In genomic region chr6:31125586-31126363, GRCh38 we compare ENCODE assay signal across 15 cellular contexts. TPM values are rescaled to one million over a fixed set of nuclear protein-coding genes. Genes with fewer than 3 reads are reported as not detected.
DNase-seq lines count a peak whose midpoint lies in the region; ATAC-seq and TF ChIP-seq lines count a peak whose summit lies in the region.
"Had no signal": no experiment of that assay in that cellular context is flagged by ENCODE, and none has a peak within 500 bp of the region (broad histone marks: within the 10 kb centered on the region; RNA-seq: fewer than 3 reads in every experiment).

No MANE protein-coding gene starts in this region.

- 59 to 62% methylated on average over 11 to 12 of the region's 12 CpGs for WGBS in body of pancreas, 2 donors

- H3K9me3 ChIP-seq in body of pancreas, result no peaks in the 10 kb centered on the region

- no peaks in the 10 kb centered on the region for H3K36me3 ChIP-seq in body of pancreas (replicated peaks in 1 of 2; ENCODE audit: insufficient read depth in 1 of 2, low read depth in 2 of 2)

- intact Hi-C loops in body of pancreas (cut with DNase I) (no loop called here), left ventricle myocardium superior (cut with micrococcal nuclease) (no loop called here)

- H3K27ac ChIP-seq in body of pancreas, result peak overlapping the region in 1 of 4 donors; percentile 55

- TF ChIP-seq POLR2A in body of pancreas (IDR thresholded peaks at IDR 0.05), result no peak

- no peaks in the 10 kb centered on the region for H3K27me3 ChIP-seq in body of pancreas

- H3K4me3 ChIP-seq in body of pancreas, result no peak overlapping the region

- TF ChIP-seq CTCF in body of pancreas (IDR thresholded peaks at IDR 0.05), result no peak

- peak; percentile 71 for DNase-seq in A172 (ENCODE audit: low spot score)
- DNase-seq in HS-27A (ENCODE audit: low read depth), result peak; percentile 26
- DNase-seq in body of pancreas, result no peak
- DNase-seq in left ventricle myocardium superior, result peak; percentile 54
- no peak for DNase-seq in NCI-H1694 (lab: John Stamatoyannopoulos, UW)
- DNase-seq in NCI-H146 (lab: John Stamatoyannopoulos, UW), result no peak
- DNase-seq: activated CD4-positive, alpha-beta T cell treated with anti-CD3 and anti-CD28 coated beads, Interleukin-2, amount 50 U/mL, for 48 hours; effector memory CD8-positive, alpha-beta T cell; NCI-H524 treated with DMSO at 0.1 percent for 48 hours; SW 1271 had no signal

- peaks cover 39% of the 10 kb centered on the region for H3K4me1 ChIP-seq in body of pancreas

- ATAC-seq in body of pancreas (peak; percentile 8), left ventricle myocardium superior (peak; percentile 54), HG03196 (IDR thresholded peaks at IDR 0.05; ENCODE audit: unreplicated experiment) (no peak), HG02623 (IDR thresholded peaks at IDR 0.05; ENCODE audit: unreplicated experiment) (no peak)
- ATAC-seq: activated naive CD4-positive, alpha-beta T cell treated with anti-CD3 and anti-CD28 coated beads, Interleukin-2, amount 50 U/mL, for 72 hours; effector memory CD8-positive, alpha-beta T cell; stimulated activated effector memory CD8-positive, alpha-beta T cell treated with anti-CD3 and anti-CD28 coated beads, Interleukin-12 subunit alpha, Interleukin-12 subunit beta, amount 100 ng/mL, for 72 hours had no signal

RNA-seq across cellular contexts. Expression of gene CDSN, which starts 5.5 kb away (rescaled TPM):
- total RNA-seq in A172 (2014; rRNA removed; shearing (Covaris generic)), result not detected in 2 replicates
- not detected for total RNA-seq in body of pancreas
- not detected for total RNA-seq in left ventricle myocardium superior
- total RNA-seq: activated naive CD4-positive, alpha-beta T cell treated with anti-CD3 and anti-CD28 coated beads, Interleukin-2, amount 50 U/mL, for 72 hours; neural crest cell had no signal

RNA-seq across cellular contexts. Expression of gene PSORS1C1, which starts 11.2 kb away (rescaled TPM):
- total RNA-seq in A172 (2014; rRNA removed; shearing (Covaris generic)), result 1.1 and 3.4 TPM in 2 replicates
- total RNA-seq in body of pancreas, result 1 to 10 TPM; 1.6 to 3.4 TPM
- 1.5 TPM for total RNA-seq in left ventricle myocardium superior
- total RNA-seq: neural crest cell had no signal

RNA-seq across cellular contexts. Expression of gene PSORS1C2, which starts 13.1 kb away (rescaled TPM):
- total RNA-seq in A172 (2014; rRNA removed; shearing (Covaris generic)), result not detected in 2 replicates
- not detected for total RNA-seq in body of pancreas
- not detected for total RNA-seq in left ventricle myocardium superior
- total RNA-seq: activated naive CD4-positive, alpha-beta T cell treated with anti-CD3 and anti-CD28 coated beads, Interleukin-2, amount 50 U/mL, for 72 hours; neural crest cell had no signal

RNA-seq across cellular contexts. Expression of gene C6orf15, which starts 13.4 kb away (rescaled TPM):
- 2.4 TPM in 2 replicates for total RNA-seq in A172 (2014; rRNA removed; shearing (Covaris generic))
- total RNA-seq in body of pancreas, result not detected
- total RNA-seq in left ventricle myocardium superior, result not detected
- total RNA-seq: activated naive CD4-positive, alpha-beta T cell treated with anti-CD3 and anti-CD28 coated beads, Interleukin-2, amount 50 U/mL, for 72 hours; neural crest cell had no signal

RNA-seq across cellular contexts. Expression of gene CCHCR1, which starts 31.8 kb away (rescaled TPM):
- 18.9 and 24.8 TPM in 2 replicates for total RNA-seq in A172 (2014; rRNA removed; shearing (Covaris generic))
- total RNA-seq in body of pancreas, result 10 to 100 TPM; 15.6 to 28.7 TPM
- 11.2 TPM for total RNA-seq in left ventricle myocardium superior

Comparison
In these comparisons a context has a peak if more than half of its experiments do, and no peak if none do; other contexts are left out.
1. DNase-seq: peak in A172 (single experiment), HS-27A (single experiment) and left ventricle myocardium superior (single experiment); none in body of pancreas (0 of 4), NCI-H1694 (single experiment) and NCI-H146 (single experiment).
2. ATAC-seq: peak in body of pancreas (single experiment) and left ventricle myocardium superior (single experiment); none in HG03196 (single experiment) and HG02623 (single experiment).